Comparison of ENCODE assay signal across 8 cellular contexts in genomic region chr1:28235746-28236655, GRCh38. TPM values are rescaled to one million over a fixed set of nuclear protein-coding genes. Genes with fewer than 3 reads are reported as not detected.
DNase-seq lines count a peak whose midpoint lies in the region; ATAC-seq, FAIRE-seq and TF ChIP-seq lines count a peak whose summit lies in the region.

ATP5IF1 (plus strand) TSS chr1:28236124; CDS start chr1:28236184, 60 bp downstream.

- H3K9me1 ChIP-seq in endothelial cell of umbilical vein (replicated peaks; ENCODE audit: control insufficient read depth, extremely low read depth, insufficient read depth, low read length): no peaks in the 10 kb centered on the region

- peak; percentile 97 for TF ChIP-seq POLR2A in endothelial cell of umbilical vein (IDR thresholded peaks at IDR 0.05; ENCODE audit: low read depth, low read length)

- POLR2A ChIA-PET in endothelial cell of umbilical vein (lab: Charles Lee): interaction anchor here (0.5 to 1.8 kb wide), 8 partner anchors 8 to 1394 kb away, joined by 3 to 8 read pairs (median 4); partner anchors contain the start of genes RNU11 and SESN2

- H2AFZ ChIP-seq in OCI-LY1 (ENCODE audit: low read length): no peak within 1 kb of the TSS
- peak within 1 kb of the TSS; percentile 85 for H2AFZ ChIP-seq in endothelial cell of umbilical vein (ENCODE audit: low read depth, low read length)

- H3K79me2 ChIP-seq in OCI-LY1 (ENCODE audit: insufficient read depth, low read length): peaks cover 34% of the 10 kb centered on the region
- peaks cover 36% of the 10 kb centered on the region for H3K79me2 ChIP-seq in endothelial cell of umbilical vein (ENCODE audit: control insufficient read depth, insufficient read depth, low read length)

- no peaks in the 10 kb centered on the region for H4K20me1 ChIP-seq in OCI-LY1 (ENCODE audit: insufficient read depth, low read length)
- H4K20me1 ChIP-seq in endothelial cell of umbilical vein (replicated peaks; ENCODE audit: control insufficient read depth, extremely low read depth, insufficient read depth, low read length): no peaks in the 10 kb centered on the region

- intact Hi-C loops in endothelial cell of umbilical vein (cut with micrococcal nuclease): no loop called here

- H3K4me1 ChIP-seq in OCI-LY1 (ENCODE audit: insufficient read depth, low read length, severe bottlenecking) (peaks cover 50% of the 10 kb centered on the region), endothelial cell of umbilical vein (ENCODE audit: control insufficient read depth, extremely low read depth, insufficient read depth, low read length) (peaks cover 17% of the 10 kb centered on the region)

- peak within 1 kb of the TSS; percentile 69 for H3K27ac ChIP-seq in OCI-LY1 (ENCODE audit: low read depth, low read length, poor library complexity, severe bottlenecking)
- peak within 1 kb of the TSS; percentile 1 for H3K27ac ChIP-seq in endothelial cell of umbilical vein (ENCODE audit: insufficient read depth, low read depth, low read length)

- dilution Hi-C loops in endothelial cell of umbilical vein (cut with MboI; ENCODE audit: extremely low pct_ligation_motif_present, low sequenced_read_pairs): no loop called here

- BruUV-seq in endothelial cell of umbilical vein (replicated peaks; lab: Mats Ljungman, UMichigan): no TSS peak

- CTCF ChIA-PET in endothelial cell of umbilical vein (lab: Charles Lee): interaction anchor here (0.8 to 3.9 kb wide), 7 partner anchors 8 to 367 kb away, joined by 3 to 32 read pairs (median 5); no protein-coding TSS in a partner anchor

- H3K9ac ChIP-seq in OCI-LY1 (ENCODE audit: low read length): peak within 1 kb of the TSS; percentile 91
- peak within 1 kb of the TSS; percentile 66 for H3K9ac ChIP-seq in endothelial cell of umbilical vein (replicated peaks; ENCODE audit: extremely low read depth, insufficient read depth, low read length)

- H3K27me3 ChIP-seq in OCI-LY1 (ENCODE audit: insufficient read depth, low read length) (no peaks in the 10 kb centered on the region), endothelial cell of umbilical vein (ENCODE audit: control insufficient read depth in 2 of 2, insufficient read depth in 2 of 2, low read length in 2 of 2) (no peaks in the 10 kb centered on the region)

- peak; percentile 73 for ATAC-seq in GM21526 (IDR thresholded peaks at IDR 0.05; ENCODE audit: low FRiP score, unreplicated experiment)

- H3F3A ChIP-seq in OCI-LY1 (ENCODE audit: insufficient read depth, low read length): 0 out of 2 replicates have a peak, but pooled peaks cover 4% of the 10 kb centered on the region

- TF ChIP-seq CTCF in OCI-LY1 (IDR thresholded peaks at IDR 0.05; ENCODE audit: low read length) (no peak), endothelial cell of umbilical vein (IDR thresholded peaks at IDR 0.05; ENCODE audit: extremely low read depth in 1 of 2, insufficient read depth in 1 of 2, low read depth in 1 of 2, low read length in 2 of 2) (no peak)

- H3K4me3 ChIP-seq in OCI-LY1 (ENCODE audit: low read depth, low read length, poor library complexity, severe bottlenecking) (peak within 1 kb of the TSS; percentile 86), endothelial cell of umbilical vein (replicated peaks in 1 of 3; ENCODE audit: insufficient read depth in 1 of 3, low read depth in 1 of 3, low read length in 3 of 3) (peak within 1 kb of the TSS; percentile 49 to 84 (median 64))

- DNase-seq in DMS 273 (lab: John Stamatoyannopoulos, UW; ENCODE audit: unreplicated experiment) (peak; percentile 99), HuH-7 (ENCODE audit: low spot score) (peak; percentile 95), endothelial cell of umbilical vein (ENCODE audit: low read depth, low spot score) (peak; percentile 99), midbrain (lab: John Stamatoyannopoulos, UW) (peak; percentile 98)
- DNase-seq in activated CD8-positive, alpha-beta memory T cell treated with anti-CD3 and anti-CD28 coated beads, Interleukin-2, amount 50 U/mL, for 4 hours: peak; percentile 91
- peak; percentile 81 to 88 for DNase-seq in stimulated activated CD8-positive, alpha-beta memory T cell treated with anti-CD3 and anti-CD28 coated beads, Interleukin-2, amount 100 ng/mL, for 1 hour (ENCODE audit: low read depth in 2 of 2)

- no peaks in the 10 kb centered on the region for H3K9me3 ChIP-seq in OCI-LY1 (ENCODE audit: low read length)
- H3K9me3 ChIP-seq in endothelial cell of umbilical vein (replicated peaks; ENCODE audit: control insufficient read depth, insufficient read depth, low read length): no peaks in the 10 kb centered on the region

- peak; percentile 97 for FAIRE-seq in endothelial cell of umbilical vein (lab: Jason Lieb, UNC)

- peaks cover 32% of the 10 kb centered on the region for H3K36me3 ChIP-seq in OCI-LY1 (ENCODE audit: insufficient read depth, low read length)
- H3K36me3 ChIP-seq in endothelial cell of umbilical vein (ENCODE audit: control insufficient read depth in 2 of 2, extremely low read depth in 1 of 2, insufficient read depth in 2 of 2, low read length in 2 of 2): peaks cover 0 to 4% of the 10 kb centered on the region in 2 experiments

- no peaks in the 10 kb centered on the region for H3K9me2 ChIP-seq in OCI-LY1 (ENCODE audit: low read depth, low read length)

- H3K4me2 ChIP-seq in OCI-LY1 (ENCODE audit: low read length): peak within 1 kb of the TSS; percentile 78
- peak within 1 kb of the TSS; percentile 91 for H3K4me2 ChIP-seq in endothelial cell of umbilical vein (ENCODE audit: insufficient read depth, low read length)

TF ChIP-seq in endothelial cell of umbilical vein, 7 proteins besides CTCF, POLR2A, EP300 and RAD21:
- TF ChIP-seq MAX (IDR thresholded peaks at IDR 0.05; ENCODE audit: insufficient read depth, insufficient read length): no peak
- TF ChIP-seq GATA2 (IDR thresholded peaks at IDR 0.05; ENCODE audit: insufficient read depth, insufficient read length, low read depth, low read length): no peak
- no peak for TF ChIP-seq FOS (IDR thresholded peaks at IDR 0.05; ENCODE audit: borderline replicate concordance, insufficient read depth, low read length)
- no peak for TF ChIP-seq MYC (IDR thresholded peaks at IDR 0.05; ENCODE audit: low read depth, low read length)
- no peak for TF ChIP-seq JUN (IDR thresholded peaks at IDR 0.05; ENCODE audit: borderline replicate concordance, insufficient read depth, insufficient read length, low read depth)
- TF ChIP-seq EZH2 (IDR thresholded peaks at IDR 0.05; ENCODE audit: borderline replicate concordance, low read depth, low read length, severe bottlenecking): no peak
- peak; percentile 94 for TF ChIP-seq POLR2AphosphoS5 (IDR thresholded peaks at IDR 0.05; ENCODE audit: insufficient read depth, low read depth, low read length)

RNA-seq across cellular contexts. Expression of gene ATP5IF1, which starts in this region (rescaled TPM):
- total RNA-seq in endothelial cell of umbilical vein: 133 and 144 TPM in 2 replicates
- 161 and 243 TPM in 2 replicates for polyA plus RNA-seq in endothelial cell of umbilical vein
- 260 and 299 TPM in 2 replicates for polyA plus RNA-seq in endothelial cell of umbilical vein (2011; cell fraction: cytosol; rRNA removed)
- 85.8 and 95.8 TPM in 2 replicates for polyA plus RNA-seq in endothelial cell of umbilical vein (2011; cell fraction: nucleus; rRNA removed)
- polyA plus RNA-seq in endothelial cell of umbilical vein (2012): 201 and 213 TPM in 2 replicates
- polyA minus RNA-seq in endothelial cell of umbilical vein: 41.7 and 66.9 TPM in 2 replicates
- 187 TPM for polyA minus RNA-seq in endothelial cell of umbilical vein (2011; cell fraction: cytosol; rRNA and poly(A)+ RNA removed)
- polyA minus RNA-seq in endothelial cell of umbilical vein (2011; cell fraction: nucleus; rRNA and poly(A)+ RNA removed): 9.5 and 16.1 TPM in 2 replicates

Comparison
In these comparisons a context has a peak if more than half of its experiments do, and no peak if none do; other contexts are left out.
1. Peak in every context shown above with its lines: DNase-seq, ATAC-seq, H3K4me3 ChIP-seq and H3K27ac ChIP-seq.